ENCODE assay signal across 8 cellular contexts in genomic region chr22:28679611-28680287, GRCh38. TPM values are rescaled to one million over a fixed set of nuclear protein-coding genes. Genes with fewer than 3 reads are reported as not detected.
A peak's percentile ranks its signal among the peaks of the same experiment; 100 is the strongest.
DNase-seq lines count a peak whose midpoint lies in the region; FAIRE-seq and TF ChIP-seq lines count a peak whose summit lies in the region.
"Not testable (repeated sequence)": the region's sequence is repeated elsewhere in the genome, so short reads cannot be mapped to it uniquely, and the experiment has no call there.

Gene TTC28 (minus strand): TSS chr22:28679840. CDS start chr22:28679723, 117 bp downstream.

- WGBS in mesenchymal stem cell = under 1% methylated on average over 72 of the region's 101 CpGs

- in situ Hi-C loops in astrocyte of the cerebellum (cut with HindIII; ENCODE audit: low sequenced_read_pairs) = not testable (repeated sequence)

- H3K9me3 ChIP-seq in mesenchymal stem cell (ENCODE audit: control insufficient read depth, low read length); skeletal muscle satellite cell (replicated peaks; ENCODE audit: low read length): not testable (repeated sequence)

- peak within 1 kb of the TSS; percentile 96 for H4K8ac ChIP-seq in mesenchymal stem cell (ENCODE audit: low read length)

- H3K27ac ChIP-seq in mesenchymal stem cell (ENCODE audit: low read length, poor library complexity, severe bottlenecking) = not testable (repeated sequence)

- H2BK5ac ChIP-seq in mesenchymal stem cell (ENCODE audit: low read depth, low read length, poor library complexity, severe bottlenecking) = not testable (repeated sequence)

- H3K23ac ChIP-seq in mesenchymal stem cell (ENCODE audit: low read length in 2 of 2) = peak within 1 kb of the TSS in 1 of 2 experiments; percentile 98

- not testable (repeated sequence) for H3K4me1 ChIP-seq in mesenchymal stem cell (ENCODE audit: control insufficient read depth, insufficient read depth, low read depth, low read length); skeletal muscle satellite cell (ENCODE audit: control insufficient read depth, insufficient read depth, low read length)

- TF ChIP-seq CTCF in astrocyte of the cerebellum (IDR thresholded peaks at IDR 0.05; ENCODE audit: low read depth, low read length, missing control alignments) = not testable (repeated sequence)

- H3K14ac ChIP-seq in mesenchymal stem cell (ENCODE audit: low read length in 2 of 2) = peak within 1 kb of the TSS in 1 of 2 experiments; percentile 95

- peak within 1 kb of the TSS; percentile 57 for H2BK15ac ChIP-seq in mesenchymal stem cell (ENCODE audit: low read depth, poor library complexity, severe bottlenecking)

- peak within 1 kb of the TSS; percentile 91 for H3K9ac ChIP-seq in mesenchymal stem cell (ENCODE audit: low read length)
- H3K9ac ChIP-seq in skeletal muscle satellite cell (ENCODE audit: low read depth, low read length) = peak within 1 kb of the TSS; percentile 84

- not testable (repeated sequence) for H3K79me1 ChIP-seq in mesenchymal stem cell (replicated peaks; ENCODE audit: low read length, poor library complexity, severe bottlenecking)

- H2AK5ac ChIP-seq in mesenchymal stem cell (ENCODE audit: low read length, severe bottlenecking) = not testable (repeated sequence)

- H2BK120ac ChIP-seq in mesenchymal stem cell (ENCODE audit: low read depth, low read length) = peak within 1 kb of the TSS; percentile 27

- DNase-seq in AG08396 (ENCODE audit: low spot score) (peak; percentile 85), GM19238 (ENCODE audit: insufficient read length, low spot score) (peak; percentile 19), NCI-H2029 (lab: John Stamatoyannopoulos, UW) (peak; percentile 33), T-helper 9 cell (peak; percentile 7), astrocyte of the cerebellum (ENCODE audit: low read depth) (peak; percentile 35), frontal cortex (ENCODE audit: low spot score in 2 of 2) (peak; percentile 62 to 68), mesenchymal stem cell (peak; percentile 78)

- H2BK12ac ChIP-seq in mesenchymal stem cell (ENCODE audit: low read length in 2 of 2) = peak within 1 kb of the TSS in 1 of 2 experiments; percentile 98

- peak within 1 kb of the TSS; percentile 73 for H4K91ac ChIP-seq in mesenchymal stem cell (ENCODE audit: low read length)

- peak within 1 kb of the TSS; percentile 80 for H3K4me2 ChIP-seq in mesenchymal stem cell (ENCODE audit: low read length, poor library complexity, severe bottlenecking)
- peak within 1 kb of the TSS; percentile 96 for H3K4me2 ChIP-seq in skeletal muscle satellite cell (ENCODE audit: low read length)

- peak within 1 kb of the TSS; percentile 84 to 87 for H3K4ac ChIP-seq in mesenchymal stem cell (ENCODE audit: low read depth in 1 of 2, low read length in 2 of 2)

- H3K4me3 ChIP-seq in astrocyte of the cerebellum (ENCODE audit: low read depth, low read length) (peak within 1 kb of the TSS; percentile 65), mesenchymal stem cell (ENCODE audit: insufficient read depth in 1 of 2, low read depth in 1 of 2, low read length in 2 of 2) (peak within 1 kb of the TSS; percentile 84 to 92), skeletal muscle satellite cell (ENCODE audit: low read length) (peak within 1 kb of the TSS; percentile 86)

- peak within 1 kb of the TSS; percentile 64 to 96 for H3K18ac ChIP-seq in mesenchymal stem cell (ENCODE audit: low read depth in 1 of 2, low read length in 2 of 2)

- H3K36me3 ChIP-seq in mesenchymal stem cell (ENCODE audit: control insufficient read depth in 1 of 2, insufficient read depth in 2 of 2, low read depth in 1 of 2, low read length in 2 of 2); skeletal muscle satellite cell (ENCODE audit: insufficient read depth, low read length): not testable (repeated sequence)

- peak within 1 kb of the TSS; percentile 100 for H2AFZ ChIP-seq in mesenchymal stem cell (ENCODE audit: low read depth, low read length)

- FAIRE-seq in frontal cortex (lab: Jason Lieb, UNC) = not testable (repeated sequence)

- not testable (repeated sequence) for H3K27me3 ChIP-seq in mesenchymal stem cell (ENCODE audit: control insufficient read depth in 1 of 2, insufficient read depth in 1 of 2, low read length in 2 of 2); skeletal muscle satellite cell (ENCODE audit: control insufficient read depth, insufficient read depth, low read length)

RNA-seq across cellular contexts. Expression of gene TTC28, which starts in this region (rescaled TPM):
- 79.5 TPM for total RNA-seq in frontal cortex
- 12.5 TPM for polyA plus RNA-seq in mesenchymal stem cell (2013, experiment 1 of 2)
- polyA plus RNA-seq in mesenchymal stem cell (2013, experiment 2 of 2) = 10.7 TPM
- total RNA-seq in skeletal muscle satellite cell (2012; rRNA removed) = 17.9 and 18.3 TPM in 2 replicates

Comparison
In these comparisons a context has a peak if more than half of its experiments do, and no peak if none do; other contexts are left out.
1. DNase-seq: peak in every context shown above with its lines; median percentile 85 in AG08396; 78 in mesenchymal stem cell; 65 in frontal cortex; 35 in astrocyte of the cerebellum; 33 in NCI-H2029; 19 in GM19238; 7 in T-helper 9 cell.